ENCODE assay signal across 1 cellular context in the genomic region with DNA sequence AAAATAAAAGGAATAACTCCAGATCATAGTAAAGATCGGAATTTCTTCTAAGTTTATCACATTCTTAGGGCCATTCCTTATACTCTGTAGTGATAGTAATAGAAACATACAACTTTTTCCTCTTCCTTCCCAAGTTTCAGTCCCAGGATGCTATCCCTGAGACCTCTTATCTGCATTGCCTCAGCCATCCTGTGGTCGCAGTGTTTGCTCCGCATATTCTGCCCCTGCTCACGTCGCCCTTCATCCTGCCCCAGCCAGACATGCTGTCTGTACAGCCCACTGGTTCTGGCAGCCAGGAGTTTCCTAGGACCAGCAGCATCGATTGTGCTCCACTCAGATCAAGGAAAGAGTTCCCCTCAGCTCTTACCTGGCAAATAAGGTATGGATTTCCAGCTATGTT.
TF ChIP-seq lines count a peak whose summit lies in the region.

No MANE protein-coding gene starts in this region.

TF ChIP-seq in H1, 55 proteins besides CTCF, POLR2A, EP300 and RAD21 (continued from another document):
- TF ChIP-seq, protein P1, sequence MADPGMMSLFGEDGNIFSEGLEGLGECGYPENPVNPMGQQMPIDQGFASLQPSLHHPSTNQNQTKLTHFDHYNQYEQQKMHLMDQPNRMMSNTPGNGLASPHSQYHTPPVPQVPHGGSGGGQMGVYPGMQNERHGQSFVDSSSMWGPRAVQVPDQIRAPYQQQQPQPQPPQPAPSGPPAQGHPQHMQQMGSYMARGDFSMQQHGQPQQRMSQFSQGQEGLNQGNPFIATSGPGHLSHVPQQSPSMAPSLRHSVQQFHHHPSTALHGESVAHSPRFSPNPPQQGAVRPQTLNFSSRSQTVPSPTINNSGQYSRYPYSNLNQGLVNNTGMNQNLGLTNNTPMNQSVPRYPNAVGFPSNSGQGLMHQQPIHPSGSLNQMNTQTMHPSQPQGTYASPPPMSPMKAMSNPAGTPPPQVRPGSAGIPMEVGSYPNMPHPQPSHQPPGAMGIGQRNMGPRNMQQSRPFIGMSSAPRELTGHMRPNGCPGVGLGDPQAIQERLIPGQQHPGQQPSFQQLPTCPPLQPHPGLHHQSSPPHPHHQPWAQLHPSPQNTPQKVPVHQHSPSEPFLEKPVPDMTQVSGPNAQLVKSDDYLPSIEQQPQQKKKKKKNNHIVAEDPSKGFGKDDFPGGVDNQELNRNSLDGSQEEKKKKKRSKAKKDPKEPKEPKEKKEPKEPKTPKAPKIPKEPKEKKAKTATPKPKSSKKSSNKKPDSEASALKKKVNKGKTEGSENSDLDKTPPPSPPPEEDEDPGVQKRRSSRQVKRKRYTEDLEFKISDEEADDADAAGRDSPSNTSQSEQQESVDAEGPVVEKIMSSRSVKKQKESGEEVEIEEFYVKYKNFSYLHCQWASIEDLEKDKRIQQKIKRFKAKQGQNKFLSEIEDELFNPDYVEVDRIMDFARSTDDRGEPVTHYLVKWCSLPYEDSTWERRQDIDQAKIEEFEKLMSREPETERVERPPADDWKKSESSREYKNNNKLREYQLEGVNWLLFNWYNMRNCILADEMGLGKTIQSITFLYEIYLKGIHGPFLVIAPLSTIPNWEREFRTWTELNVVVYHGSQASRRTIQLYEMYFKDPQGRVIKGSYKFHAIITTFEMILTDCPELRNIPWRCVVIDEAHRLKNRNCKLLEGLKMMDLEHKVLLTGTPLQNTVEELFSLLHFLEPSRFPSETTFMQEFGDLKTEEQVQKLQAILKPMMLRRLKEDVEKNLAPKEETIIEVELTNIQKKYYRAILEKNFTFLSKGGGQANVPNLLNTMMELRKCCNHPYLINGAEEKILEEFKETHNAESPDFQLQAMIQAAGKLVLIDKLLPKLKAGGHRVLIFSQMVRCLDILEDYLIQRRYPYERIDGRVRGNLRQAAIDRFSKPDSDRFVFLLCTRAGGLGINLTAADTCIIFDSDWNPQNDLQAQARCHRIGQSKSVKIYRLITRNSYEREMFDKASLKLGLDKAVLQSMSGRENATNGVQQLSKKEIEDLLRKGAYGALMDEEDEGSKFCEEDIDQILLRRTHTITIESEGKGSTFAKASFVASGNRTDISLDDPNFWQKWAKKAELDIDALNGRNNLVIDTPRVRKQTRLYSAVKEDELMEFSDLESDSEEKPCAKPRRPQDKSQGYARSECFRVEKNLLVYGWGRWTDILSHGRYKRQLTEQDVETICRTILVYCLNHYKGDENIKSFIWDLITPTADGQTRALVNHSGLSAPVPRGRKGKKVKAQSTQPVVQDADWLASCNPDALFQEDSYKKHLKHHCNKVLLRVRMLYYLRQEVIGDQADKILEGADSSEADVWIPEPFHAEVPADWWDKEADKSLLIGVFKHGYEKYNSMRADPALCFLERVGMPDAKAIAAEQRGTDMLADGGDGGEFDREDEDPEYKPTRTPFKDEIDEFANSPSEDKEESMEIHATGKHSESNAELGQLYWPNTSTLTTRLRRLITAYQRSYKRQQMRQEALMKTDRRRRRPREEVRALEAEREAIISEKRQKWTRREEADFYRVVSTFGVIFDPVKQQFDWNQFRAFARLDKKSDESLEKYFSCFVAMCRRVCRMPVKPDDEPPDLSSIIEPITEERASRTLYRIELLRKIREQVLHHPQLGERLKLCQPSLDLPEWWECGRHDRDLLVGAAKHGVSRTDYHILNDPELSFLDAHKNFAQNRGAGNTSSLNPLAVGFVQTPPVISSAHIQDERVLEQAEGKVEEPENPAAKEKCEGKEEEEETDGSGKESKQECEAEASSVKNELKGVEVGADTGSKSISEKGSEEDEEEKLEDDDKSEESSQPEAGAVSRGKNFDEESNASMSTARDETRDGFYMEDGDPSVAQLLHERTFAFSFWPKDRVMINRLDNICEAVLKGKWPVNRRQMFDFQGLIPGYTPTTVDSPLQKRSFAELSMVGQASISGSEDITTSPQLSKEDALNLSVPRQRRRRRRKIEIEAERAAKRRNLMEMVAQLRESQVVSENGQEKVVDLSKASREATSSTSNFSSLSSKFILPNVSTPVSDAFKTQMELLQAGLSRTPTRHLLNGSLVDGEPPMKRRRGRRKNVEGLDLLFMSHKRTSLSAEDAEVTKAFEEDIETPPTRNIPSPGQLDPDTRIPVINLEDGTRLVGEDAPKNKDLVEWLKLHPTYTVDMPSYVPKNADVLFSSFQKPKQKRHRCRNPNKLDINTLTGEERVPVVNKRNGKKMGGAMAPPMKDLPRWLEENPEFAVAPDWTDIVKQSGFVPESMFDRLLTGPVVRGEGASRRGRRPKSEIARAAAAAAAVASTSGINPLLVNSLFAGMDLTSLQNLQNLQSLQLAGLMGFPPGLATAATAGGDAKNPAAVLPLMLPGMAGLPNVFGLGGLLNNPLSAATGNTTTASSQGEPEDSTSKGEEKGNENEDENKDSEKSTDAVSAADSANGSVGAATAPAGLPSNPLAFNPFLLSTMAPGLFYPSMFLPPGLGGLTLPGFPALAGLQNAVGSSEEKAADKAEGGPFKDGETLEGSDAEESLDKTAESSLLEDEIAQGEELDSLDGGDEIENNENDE (IDR thresholded peaks at IDR 0.05; ENCODE audit: insufficient replicate concordance, low read length) = no peak
